23 cellular contexts compared by ENCODE assay signal in the genomic region with DNA sequence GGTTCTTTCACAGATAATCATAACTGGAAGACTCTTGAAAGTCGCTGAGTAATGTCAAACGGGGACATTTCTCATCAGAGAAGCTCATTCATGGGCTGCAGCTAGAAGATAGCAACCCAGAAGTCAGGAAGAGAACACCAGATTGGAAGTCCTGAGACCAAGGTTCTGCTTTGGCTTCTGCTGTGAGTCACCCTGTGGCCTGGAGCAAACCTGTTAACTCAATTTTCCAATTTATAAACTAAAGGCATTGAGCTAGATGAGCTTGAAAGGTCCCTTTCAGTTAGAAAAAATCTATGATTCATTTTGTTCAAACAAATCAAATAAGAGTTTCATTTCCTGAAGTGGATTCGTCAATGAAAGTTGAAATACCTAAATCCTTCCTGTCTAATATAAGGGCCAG.
DNase-seq lines count a peak whose midpoint lies in the region; ATAC-seq, FAIRE-seq and TF ChIP-seq lines count a peak whose summit lies in the region.
"Had no signal": no experiment of that assay in that cellular context is flagged by ENCODE, and none has a peak within 500 bp of the region (broad histone marks: within the 10 kb centered on the region; RNA-seq: fewer than 3 reads in every experiment).

No MANE protein-coding gene starts in this region.

- TF ChIP-seq CTCF in HFFc6 (IDR thresholded peaks at IDR 0.05): no peak

- no peaks in the 10 kb centered on the region for H3K36me3 Mint-ChIP-seq in HFFc6 (ENCODE audit: low read depth)
- H3K36me3 Mint-ChIP-seq: activated naive CD8-positive, alpha-beta T cell had no signal

- DNase-seq in GM18507 (ENCODE audit: extremely low spot score, insufficient read length, low read depth) (no peak), HT1080 (ENCODE audit: low read depth) (peak; percentile 93), renal cortical epithelial cell (ENCODE audit: low read depth) (peak; percentile 25), Right ventricle myocardium superior (no peak), HFFc6 (no peak), KBM-7 (no peak)
- DNase-seq: activated CD8-positive, alpha-beta T cell treated with anti-CD3 and anti-CD28 coated beads for 36 hours; activated T-cell treated with anti-CD3 and anti-CD28 coated beads, Interleukin-2, amount 50 U/mL, for 72 hours; cortex of kidney; GF-D8; left cardiac atrium; NCI-H2081; NCI-H446 treated with DMSO at 0.1 percent for 48 hours; nephron progenitor cell; WERI-Rb-1 had no signal

- peaks cover 14% of the 10 kb centered on the region for H3K9me3 Mint-ChIP-seq in HFFc6

- ATAC-seq in HG02623 (IDR thresholded peaks at IDR 0.05; ENCODE audit: unreplicated experiment) (peak; percentile 49), Right ventricle myocardium superior (ENCODE audit: poor library complexity) (no peak)
- ATAC-seq: activated CD8-positive, alpha-beta T cell treated with anti-CD3 and anti-CD28 coated beads for 36 hours; HCT116; left cardiac atrium; Right ventricle myocardium inferior had no signal

- intact Hi-C loops in Right ventricle myocardium superior (cut with DNase I): no loop called here

- FAIRE-seq in GM18507 (lab: Jason Lieb, UNC): peak; percentile 61
- FAIRE-seq: frontal cortex, urothelium cell line had no signal

- H3K4me1 Mint-ChIP-seq in HFFc6 (ENCODE audit: low read depth): peaks cover 11% of the 10 kb centered on the region
- H3K4me1 Mint-ChIP-seq: nephron progenitor cell had no signal

- H3K27ac Mint-ChIP-seq in HFFc6: no peak overlapping the region
- H3K27ac Mint-ChIP-seq: activated CD8-positive, alpha-beta T cell treated with anti-CD3 and anti-CD28 coated beads for 36 hours; activated naive CD8-positive, alpha-beta T cell; activated T-cell treated with anti-CD3 and anti-CD28 coated beads, Interleukin-2, amount 50 U/mL, for 72 hours; nephron progenitor cell; progenitor cell of endocrine pancreas; T-helper 1 cell treated with Interleukin-12 subunit alpha and Interleukin-12 subunit beta and Interleukin-4 antibody, amounts not matched to agents 30 μg/mL and 1 μg/mL, for 36 hours had no signal

- in situ Hi-C loops in KBM-7 (cut with MboI; ENCODE audit: low pct_unique_long_range_greater_than_20kb, low sequenced_read_pairs): no loop called here

- H3K4me3 Mint-ChIP-seq in HFFc6: no peak overlapping the region
- H3K4me3 Mint-ChIP-seq: activated CD8-positive, alpha-beta T cell treated with anti-CD3 and anti-CD28 coated beads for 36 hours; activated naive CD8-positive, alpha-beta T cell; activated T-cell treated with anti-CD3 and anti-CD28 coated beads, Interleukin-2, amount 50 U/mL, for 72 hours; nephron progenitor cell; T-helper 1 cell treated with Interleukin-12 subunit alpha and Interleukin-12 subunit beta and Interleukin-4 antibody, amounts not matched to agents 30 μg/mL and 1 μg/mL, for 36 hours had no signal

- no peaks in the 10 kb centered on the region; the same call in none of the 2 replicates for H3K27me3 Mint-ChIP-seq in HFFc6 (ENCODE audit: insufficient read depth)
- H3K27me3 Mint-ChIP-seq: activated CD8-positive, alpha-beta T cell treated with anti-CD3 and anti-CD28 coated beads for 36 hours; activated naive CD8-positive, alpha-beta T cell had no signal

Comparison
In these comparisons a context has a peak if more than half of its experiments do, and no peak if none do; other contexts are left out.
1. DNase-seq: peak in HT1080 (single experiment) and renal cortical epithelial cell (single experiment); none in GM18507 (single experiment), Right ventricle myocardium superior (single experiment), HFFc6 (single experiment) and KBM-7 (single experiment).